In genomic region chr15:43748376-43748775, GRCh38 we compare ENCODE assay signal across 9 cellular contexts. TPM values are rescaled to one million over a fixed set of nuclear protein-coding genes. Genes with fewer than 3 reads are reported as not detected.
DNase-seq lines count a peak whose midpoint lies in the region; ATAC-seq and TF ChIP-seq lines count a peak whose summit lies in the region.
"Had no signal": no experiment of that assay in that cellular context is flagged by ENCODE, and none has a peak within 500 bp of the region (broad histone marks: within the 10 kb centered on the region; RNA-seq: fewer than 3 reads in every experiment).

No MANE protein-coding gene starts in this region.

- H3K36me3 ChIP-seq in muscle layer of duodenum (ENCODE audit: control insufficient read depth in 1 of 2, insufficient read depth in 2 of 2, low read length in 2 of 2) (peaks cover 2 to 4% of the 10 kb centered on the region in 2 donors), MM.1S (replicated peaks; ENCODE audit: insufficient read depth, low read length) (no peaks in the 10 kb centered on the region), transverse colon (no peaks in the 10 kb centered on the region)

- H3F3A ChIP-seq in MM.1S (ENCODE audit: insufficient read depth, low read length): no peaks in the 10 kb centered on the region

- no peak for TF ChIP-seq POLR2A in transverse colon (IDR thresholded peaks at IDR 0.05)

- H3K36me3 Mint-ChIP-seq in CD4-positive, alpha-beta T cell (ENCODE audit: low read depth): peaks cover 29% of the 10 kb centered on the region
- H3K36me3 Mint-ChIP-seq in IgD-negative memory B cell (no peaks in the 10 kb centered on the region), MCF 10A (ENCODE audit: insufficient read depth, unreplicated experiment) (peaks cover 43% of the 10 kb centered on the region)

- no peaks in the 10 kb centered on the region for H3K9me3 Mint-ChIP-seq in CD4-positive, alpha-beta T cell
- H3K9me3 Mint-ChIP-seq in IgD-negative memory B cell: no peaks in the 10 kb centered on the region
- no peaks in the 10 kb centered on the region for H3K9me3 Mint-ChIP-seq in MCF 10A (ENCODE audit: unreplicated experiment)

- no peak overlapping the region; the same call in 1 of the 2 replicates for H3K4me2 ChIP-seq in MM.1S (ENCODE audit: low read depth, low read length)

- POLR2A ChIA-PET in CD4-positive, alpha-beta T cell (lab: Charles Lee): interaction anchor here (0.9 kb wide), 1 partner anchor 29 kb away, joined by 5 read pairs; the partner anchor contains the start of gene ELL3
- POLR2A ChIA-PET in MCF 10A (lab: Yijun Ruan, JAX): interaction anchor here (1.3 to 3.9 kb wide), 2 partner anchors 27 to 28 kb away, joined by 5 to 15 read pairs; partner anchors contain the start of gene ELL3

- H3K9me3 ChIP-seq in CD4-positive, alpha-beta T cell (ENCODE audit: control insufficient read depth, low read length): no peaks in the 10 kb centered on the region
- H3K9me3 ChIP-seq in muscle layer of duodenum (ENCODE audit: control insufficient read depth in 1 of 2, low read length in 2 of 2) (no peaks in the 10 kb centered on the region), MM.1S (replicated peaks; ENCODE audit: insufficient read depth, low read length) (no peaks in the 10 kb centered on the region), transverse colon (no peaks in the 10 kb centered on the region)

- H3K27ac ChIP-seq in CD4-positive, alpha-beta T cell (ENCODE audit: low read depth, low read length): no peak overlapping the region
- H3K27ac ChIP-seq in muscle layer of duodenum (ENCODE audit: low read length) (no peak overlapping the region), MM.1S (ENCODE audit: low read length) (no peak overlapping the region), transverse colon (peak overlapping the region in 1 of 4 donors; percentile 96)

- H2AFZ ChIP-seq in MM.1S (ENCODE audit: low read length): no peak overlapping the region

- peaks cover 28% of the 10 kb centered on the region for H4K20me1 ChIP-seq in MM.1S (ENCODE audit: insufficient read depth, low read length)

- H3K4me1 ChIP-seq in muscle layer of duodenum (ENCODE audit: control insufficient read depth in 1 of 2, insufficient read depth in 2 of 2, low read length in 2 of 2): peaks cover 0 to 39% of the 10 kb centered on the region in 2 donors
- 0 out of 2 replicates have a peak, but pooled peaks cover 4% of the 10 kb centered on the region for H3K4me1 ChIP-seq in MM.1S (ENCODE audit: low read length)
- H3K4me1 ChIP-seq in transverse colon: peaks cover 22 to 54% (median 32%) of the 10 kb centered on the region in 4 donors

- H3K27ac Mint-ChIP-seq in CD4-positive, alpha-beta T cell: peak overlapping the region; percentile 94
- H3K27ac Mint-ChIP-seq in IgD-negative memory B cell (peak overlapping the region; percentile 9 to 95 (median 46)), MCF 10A (ENCODE audit: low read depth, unreplicated experiment) (peak overlapping the region; percentile 91)

- peak; percentile 44 for ATAC-seq in CD4-positive, alpha-beta T cell (ENCODE audit: poor library complexity)
- ATAC-seq in HG03095 (IDR thresholded peaks at IDR 0.05; ENCODE audit: unreplicated experiment) (no peak), HG03565 (IDR thresholded peaks at IDR 0.05; ENCODE audit: unreplicated experiment) (no peak)

- peak overlapping the region; percentile 92 for H3K4me3 Mint-ChIP-seq in CD4-positive, alpha-beta T cell
- H3K4me3 Mint-ChIP-seq in IgD-negative memory B cell (peak overlapping the region in 3 of 4 donors; percentile 91 to 100 (median 99)), MCF 10A (ENCODE audit: unreplicated experiment) (peak overlapping the region; percentile 87)

- in situ Hi-C loops in transverse colon (cut with MboI; ENCODE audit: low pct_ligation_motif_present in 1 of 4, low pct_unique_long_range_greater_than_20kb in 1 of 4, low sequenced_read_pairs in 3 of 4): no loop called here

- WGBS in transverse colon (ENCODE audit: low coverage in 1 of 2), 2 donors: 55 to 77% methylated on average over 3 of the region's 3 CpGs

- CTCF ChIA-PET in CD4-positive, alpha-beta T cell (lab: Charles Lee): no interaction called here
- CTCF ChIA-PET in MCF 10A (lab: Yijun Ruan, JAX): interaction anchor here (1.3 kb wide), 1 partner anchor 28 kb away, joined by 3 read pairs; the partner anchor contains the start of gene ELL3

- H3K4me3 ChIP-seq in muscle layer of duodenum (ENCODE audit: low read depth in 1 of 2, low read length in 2 of 2): peak overlapping the region; percentile 13 to 25
- no peak overlapping the region for H3K4me3 ChIP-seq in MM.1S (ENCODE audit: low read length)
- peak overlapping the region in 1 of 4 donors; percentile 13 for H3K4me3 ChIP-seq in transverse colon

- DNase-seq in CD4-positive, alpha-beta T cell: peak in 1 of 10 experiments; percentile 17
- DNase-seq in MCF 10A (ENCODE audit: unreplicated experiment) (peak; percentile 23), MM.1S (no peak), transverse colon (no peak)

- TF ChIP-seq EP300 in transverse colon (IDR thresholded peaks at IDR 0.05; ENCODE audit: low read depth): no peak

- intact Hi-C loops in CD4-positive, alpha-beta T cell (cut with DNase I, micrococcal nuclease): no loop called here
- intact Hi-C loops in MCF 10A (cut with micrococcal nuclease): no loop called here
- intact Hi-C loops in transverse colon (cut with DNase I; ENCODE audit: low total_unique reads): no loop called here

- no peak for TF ChIP-seq CTCF in CD4-positive, alpha-beta T cell (IDR thresholded peaks at IDR 0.05)
- TF ChIP-seq CTCF in MCF 10A (IDR thresholded peaks at IDR 0.05; ENCODE audit: unreplicated experiment) (no peak), MM.1S (IDR thresholded peaks at IDR 0.05; ENCODE audit: low read length) (no peak), transverse colon (IDR thresholded peaks at IDR 0.05) (no peak)

- H3K9me2 ChIP-seq in MM.1S (replicated peaks; ENCODE audit: insufficient read depth, low read length): no peaks in the 10 kb centered on the region

- H3K27me3 Mint-ChIP-seq in CD4-positive, alpha-beta T cell: no peaks in the 10 kb centered on the region
- H3K27me3 Mint-ChIP-seq in IgD-negative memory B cell (no peaks in the 10 kb centered on the region), MCF 10A (ENCODE audit: insufficient read depth, unreplicated experiment) (no peaks in the 10 kb centered on the region)

- H3K4me1 Mint-ChIP-seq in CD4-positive, alpha-beta T cell (ENCODE audit: low read depth): peaks cover 61% of the 10 kb centered on the region
- H3K4me1 Mint-ChIP-seq in IgD-negative memory B cell (peaks cover 44 to 48% (median 45%) of the 10 kb centered on the region in 3 donors), MCF 10A (ENCODE audit: insufficient read depth, unreplicated experiment) (peaks cover 14% of the 10 kb centered on the region)

- peaks cover 71% of the 10 kb centered on the region for H3K79me2 ChIP-seq in MM.1S (ENCODE audit: low read length)

- H3K9ac ChIP-seq in MM.1S (ENCODE audit: low read length): no peak overlapping the region

- BruUV-seq in MCF 10A (replicated peaks; lab: Mats Ljungman, UMichigan): no TSS peak

- no peaks in the 10 kb centered on the region for H3K27me3 ChIP-seq in CD4-positive, alpha-beta T cell (ENCODE audit: control insufficient read depth, insufficient read depth, low read length)
- H3K27me3 ChIP-seq in muscle layer of duodenum (ENCODE audit: low read depth, low read length): no peaks in the 10 kb centered on the region
- H3K27me3 ChIP-seq in MM.1S (replicated peaks; ENCODE audit: insufficient read depth, low read length): no peaks in the 10 kb centered on the region
- H3K27me3 ChIP-seq in transverse colon: no peaks in the 10 kb centered on the region

RNA-seq across cellular contexts. Expression of gene PDIA3, which starts 2.1 kb away (rescaled TPM):
- total RNA-seq in CD4-positive, alpha-beta T cell: 100 to 1,000 TPM; 179 to 200 TPM
- polyA plus RNA-seq in IgD-negative memory B cell: 248 TPM
- total RNA-seq in MCF 10A (2022) (630 and 765 TPM in 2 replicates), transverse colon (100 to 1,000 TPM in 2 of 4 donors, 10 to 100 TPM in 2; 29.5 to 115 (median 98.6) TPM)

RNA-seq across cellular contexts. Expression of gene ELL3, which starts 28.4 kb away (rescaled TPM):
- total RNA-seq in CD4-positive, alpha-beta T cell: 1 to 10 TPM; 1.1 to 2.3 TPM
- 9.3 TPM for polyA plus RNA-seq in IgD-negative memory B cell
- total RNA-seq in MCF 10A (2022) (0.61 and 0.86 TPM in 2 replicates), transverse colon (10 to 100 TPM in 3 of 4 donors, 1 to 10 TPM in 1; 4.4 to 59.4 (median 32.6) TPM)

RNA-seq across cellular contexts. Expression of gene SERF2, which starts 43.7 kb away (rescaled TPM):
- 100 to 1,000 TPM; 319 to 323 TPM for total RNA-seq in CD4-positive, alpha-beta T cell
- 1,765 TPM for polyA plus RNA-seq in IgD-negative memory B cell
- total RNA-seq in MCF 10A (2022) (697 and 717 TPM in 2 replicates), transverse colon (1,000 to 10,000 TPM in 1 of 4 donors, 100 to 1,000 TPM in 3; 663 to 1,001 (median 825) TPM)

RNA-seq across cellular contexts. Expression of gene SERINC4, which starts 51.6 kb away (rescaled TPM):
- total RNA-seq in CD4-positive, alpha-beta T cell: under 1 TPM in 1 of 2 experiments, not detected in 1; 0.36 TPM
- 1.1 TPM for polyA plus RNA-seq in IgD-negative memory B cell
- total RNA-seq in MCF 10A (2022) (0.20 TPM in 1 of 2 replicates, not detected in the other), transverse colon (not detected)
- total RNA-seq: HT-29 had no signal

RNA-seq across cellular contexts. Expression of gene HYPK, which starts 52.0 kb away (rescaled TPM):
- total RNA-seq in CD4-positive, alpha-beta T cell: 10 to 100 TPM; 17.6 to 18.5 TPM
- polyA plus RNA-seq in IgD-negative memory B cell: 7.8 TPM
- 31.1 and 34.5 TPM in 2 replicates for total RNA-seq in MCF 10A (2022)
- total RNA-seq in transverse colon: 10 to 100 TPM; 10.6 to 41.1 (median 27.5) TPM
